In genomic region chr3:39107874-39108308, GRCh38 we compare ENCODE assay signal across 8 cellular contexts. TPM values are rescaled to one million over a fixed set of nuclear protein-coding genes. Genes with fewer than 3 reads are reported as not detected.
DNase-seq lines count a peak whose midpoint lies in the region; TF ChIP-seq lines count a peak whose summit lies in the region.

No MANE protein-coding gene starts in this region.

- no peaks in the 10 kb centered on the region for H3K36me3 ChIP-seq in muscle layer of colon (ENCODE audit: insufficient read depth, low read length)

- TF ChIP-seq CTCF in dorsolateral prefrontal cortex (IDR thresholded peaks at IDR 0.05 in 54 of 56, conservative IDR thresholded peaks at IDR 0.05 in 2 of 56; ENCODE audit: low read depth in 1 of 56, partially characterized antibody in 56 of 56): peak in 2 of 56 donors; percentile 6 to 7

- H3K4me3 ChIP-seq in dorsolateral prefrontal cortex (peak overlapping the region; percentile 61 to 99 (median 92)), muscle layer of colon (ENCODE audit: low read depth in 1 of 2, low read length in 2 of 2) (peak overlapping the region; percentile 89 to 93)

- intact Hi-C loops in dorsolateral prefrontal cortex (cut with DNase I): loop anchor here (5.0 to 10.0 kb wide), 3 partner anchors 74 to 277 kb away; partner anchors contain the start of gene SLC25A38 (in 1 of the 2)

- DNase-seq in NCI-H82 (lab: John Stamatoyannopoulos, UW) (peak; percentile 55), NCI-H82 treated with DMSO at 0.1 percent for 48 hours (lab: John Stamatoyannopoulos, UW; ENCODE audit: unreplicated experiment) (no peak), NCI-H2227 treated with DMSO at 0.1 percent for 48 hours (lab: John Stamatoyannopoulos, UW) (peak; percentile 15), dorsolateral prefrontal cortex (peak in 1 of 10 donors; percentile 58), NCI-H2107 (lab: John Stamatoyannopoulos, UW) (no peak), pons (ENCODE audit: low spot score) (no peak), COLO829 (ENCODE audit: low spot score) (no peak)

- H3K27ac ChIP-seq in dorsolateral prefrontal cortex: peak overlapping the region; percentile 4 to 97 (median 90)
- peak overlapping the region; percentile 87 for H3K27ac ChIP-seq in muscle layer of colon (ENCODE audit: low read depth, low read length)

- peak overlapping the region; percentile 54 for H3K9ac ChIP-seq in muscle layer of colon (ENCODE audit: low read length)

- H3K27me3 ChIP-seq in dorsolateral prefrontal cortex (no peaks in the 10 kb centered on the region), muscle layer of colon (ENCODE audit: control insufficient read depth in 1 of 2, insufficient read depth in 2 of 2, low read length in 2 of 2) (no peaks in the 10 kb centered on the region)

- H3K4me1 ChIP-seq in muscle layer of colon (ENCODE audit: insufficient read depth, low read length): peaks cover 34% of the 10 kb centered on the region

- no peaks in the 10 kb centered on the region for H3K9me3 ChIP-seq in muscle layer of colon (ENCODE audit: low read length)

RNA-seq across cellular contexts. Expression of gene TTC21A, which starts 0.4 kb away (rescaled TPM):
- total RNA-seq in dorsolateral prefrontal cortex: 10 to 100 TPM; 12.8 to 44.7 (median 24.4) TPM

RNA-seq across cellular contexts. Expression of gene GORASP1, which starts 0.5 kb away (rescaled TPM):
- total RNA-seq in dorsolateral prefrontal cortex: 10 to 100 TPM; 52.3 to 94.4 (median 70.3) TPM

RNA-seq across cellular contexts. Expression of gene CSRNP1, which starts 45.5 kb away (rescaled TPM):
- 10 to 100 TPM; 10.1 to 52.4 (median 18.1) TPM for total RNA-seq in dorsolateral prefrontal cortex

RNA-seq across cellular contexts. Expression of gene WDR48, which starts 56.1 kb away (rescaled TPM):
- total RNA-seq in dorsolateral prefrontal cortex: 10 to 100 TPM; 45.0 to 93.1 (median 69.8) TPM

RNA-seq across cellular contexts. Expression of gene SCN11A, which starts 56.1 kb away (rescaled TPM):
- total RNA-seq in dorsolateral prefrontal cortex: 1 to 10 TPM in 13 of 120 experiments, under 1 TPM in 107; 0.19 to 1.4 (median 0.68) TPM

Comparison
In these comparisons a context has a peak if more than half of its experiments do, and no peak if none do; other contexts are left out.
1. DNase-seq: peak in NCI-H82 (single experiment) and NCI-H2227 treated with DMSO at 0.1 percent for 48 hours (single experiment); none in NCI-H82 treated with DMSO at 0.1 percent for 48 hours (single experiment), NCI-H2107 (single experiment), pons (single experiment) and COLO829 (single experiment).